16 cellular contexts compared by ENCODE assay signal in the genomic region with DNA sequence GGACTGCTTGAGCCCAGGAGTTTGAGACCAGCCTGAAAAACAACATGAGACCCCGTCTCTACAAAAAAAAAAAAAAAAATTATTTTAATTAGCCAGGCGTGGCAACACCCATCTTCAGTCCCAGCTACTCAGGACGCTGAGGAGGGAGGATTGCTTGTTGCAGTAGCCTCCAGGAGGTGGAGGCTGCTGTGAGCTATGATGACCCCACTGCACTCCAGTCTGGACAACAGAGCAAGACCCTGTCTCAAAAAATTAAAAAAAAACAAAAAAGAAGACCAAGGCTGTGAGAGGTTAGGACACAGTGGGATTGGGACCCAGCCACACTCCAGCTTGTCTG. TPM values are rescaled to one million over a fixed set of nuclear protein-coding genes. Genes with fewer than 3 reads are reported as not detected.
DNase-seq lines count a peak whose midpoint lies in the region; ATAC-seq and TF ChIP-seq lines count a peak whose summit lies in the region.
"Had no signal": no experiment of that assay in that cellular context is flagged by ENCODE, and none has a peak within 500 bp of the region (broad histone marks: within the 10 kb centered on the region; RNA-seq: fewer than 3 reads in every experiment).

No MANE protein-coding gene starts in this region.

- no peak for DNase-seq in CD4-positive, CD25-positive, alpha-beta regulatory T cell
- DNase-seq in HCT116 (ENCODE audit: low read depth, low spot score) (no peak), progenitor cell of endocrine pancreas (ENCODE audit: low spot score, unreplicated experiment) (no peak), GF-D8 (lab: John Stamatoyannopoulos, UW) (no peak), GOT3 (lab: John Stamatoyannopoulos, UW) (no peak)
- DNase-seq in central memory CD8-positive, alpha-beta T cell (ENCODE audit: low spot score in 2 of 2), result no peak
- DNase-seq in activated naive CD4-positive, alpha-beta T cell treated with anti-CD3 and anti-CD28 coated beads, Interleukin-2, amount 50 U/mL, for 72 hours (ENCODE audit: low spot score in 2 of 2), result no peak
- DNase-seq: DMS 273 treated with DMSO at 0.1 percent for 48 hours, GDM1, NCI-H446, NCI-H774, SW 1271 had no signal

- TF ChIP-seq RAD21 in HCT116 (IDR thresholded peaks at IDR 0.05; ENCODE audit: low read depth), result no peak

- no peak overlapping the region for H2AFZ ChIP-seq in HCT116 (ENCODE audit: low read depth, low read length, poor library complexity, severe bottlenecking)

- H3K36me3 ChIP-seq in CD4-positive, CD25-positive, alpha-beta regulatory T cell (ENCODE audit: control insufficient read depth, insufficient read depth, low read length), result no peaks in the 10 kb centered on the region
- no peaks in the 10 kb centered on the region for H3K36me3 ChIP-seq in HCT116 (ENCODE audit: control insufficient read depth in 1 of 2, insufficient read depth in 2 of 2, low read length in 2 of 2)

- no peak for ATAC-seq in CD4-positive, CD25-positive, alpha-beta regulatory T cell (ENCODE audit: low read depth in 2 of 2)
- ATAC-seq in HCT116, result no peak
- ATAC-seq in central memory CD8-positive, alpha-beta T cell (replicated peaks; ENCODE audit: extremely low read depth, poor library complexity, severe bottlenecking), result no peak
- no peak for ATAC-seq in activated naive CD4-positive, alpha-beta T cell treated with anti-CD3 and anti-CD28 coated beads, Interleukin-2, amount 50 U/mL, for 72 hours

- H3K9me3 ChIP-seq in CD4-positive, CD25-positive, alpha-beta regulatory T cell (ENCODE audit: control insufficient read depth in 2 of 2, low read length in 2 of 2), result no peaks in the 10 kb centered on the region
- no peaks in the 10 kb centered on the region for H3K9me3 ChIP-seq in HCT116 (ENCODE audit: control insufficient read depth in 1 of 2, insufficient read depth in 1 of 2, low read depth in 1 of 2, low read length in 2 of 2)

- no TSS peak for BruUV-seq in HCT116 (replicated peaks; lab: Mats Ljungman, UMichigan)

- H3K36me3 Mint-ChIP-seq in CD4-positive, CD25-positive, alpha-beta regulatory T cell, result no peaks in the 10 kb centered on the region
- peaks cover 10% of the 10 kb centered on the region for H3K36me3 Mint-ChIP-seq in central memory CD8-positive, alpha-beta T cell (ENCODE audit: insufficient read depth)
- H3K36me3 Mint-ChIP-seq in progenitor cell of endocrine pancreas (ENCODE audit: insufficient read depth), result no peaks in the 10 kb centered on the region
- no peaks in the 10 kb centered on the region for H3K36me3 Mint-ChIP-seq in activated naive CD4-positive, alpha-beta T cell treated with anti-CD3 and anti-CD28 coated beads, Interleukin-2, amount 50 U/mL, for 72 hours

- no peaks in the 10 kb centered on the region for H3K9me2 ChIP-seq in HCT116 (ENCODE audit: insufficient read depth)

- H3K4me1 ChIP-seq in CD4-positive, CD25-positive, alpha-beta regulatory T cell (ENCODE audit: control insufficient read depth, insufficient read depth, low read length, poor library complexity, severe bottlenecking), result peaks cover 57% of the 10 kb centered on the region
- peaks cover 25 to 38% of the 10 kb centered on the region in 2 experiments for H3K4me1 ChIP-seq in HCT116 (ENCODE audit: control insufficient read depth in 1 of 2, insufficient read depth in 2 of 2, low read length in 2 of 2)

- H4K20me1 ChIP-seq in HCT116 (ENCODE audit: insufficient read depth), result no peaks in the 10 kb centered on the region

- intact Hi-C loops in HCT116 (cut with micrococcal nuclease), result no loop called here

- no peaks in the 10 kb centered on the region for H3K9me3 Mint-ChIP-seq in CD4-positive, CD25-positive, alpha-beta regulatory T cell
- H3K9me3 Mint-ChIP-seq in central memory CD8-positive, alpha-beta T cell, result no peaks in the 10 kb centered on the region
- H3K9me3 Mint-ChIP-seq in progenitor cell of endocrine pancreas (ENCODE audit: low read depth), result no peaks in the 10 kb centered on the region
- H3K9me3 Mint-ChIP-seq in activated naive CD4-positive, alpha-beta T cell treated with anti-CD3 and anti-CD28 coated beads, Interleukin-2, amount 50 U/mL, for 72 hours, result no peaks in the 10 kb centered on the region

- no peak overlapping the region for H3K4me3 ChIP-seq in CD4-positive, CD25-positive, alpha-beta regulatory T cell (ENCODE audit: low read depth, low read length)
- H3K4me3 ChIP-seq in HCT116 (replicated peaks in 1 of 2; ENCODE audit: low read depth in 1 of 2, low read length in 2 of 2), result no peak overlapping the region

- no peak overlapping the region for H3K27ac Mint-ChIP-seq in CD4-positive, CD25-positive, alpha-beta regulatory T cell
- H3K27ac Mint-ChIP-seq in central memory CD8-positive, alpha-beta T cell (ENCODE audit: low read depth), result no peak overlapping the region
- peak overlapping the region; percentile 62 for H3K27ac Mint-ChIP-seq in progenitor cell of endocrine pancreas
- H3K27ac Mint-ChIP-seq in activated naive CD4-positive, alpha-beta T cell treated with anti-CD3 and anti-CD28 coated beads, Interleukin-2, amount 50 U/mL, for 72 hours, result no peak overlapping the region

- no peaks in the 10 kb centered on the region for H3K79me2 ChIP-seq in HCT116 (ENCODE audit: insufficient read depth, low read length)

- POLR2A ChIA-PET in HCT116 (lab: Charles Lee), result no interaction called here

- RAD21 ChIA-PET in HCT116 (lab: Charles Lee; ENCODE audit: low non-redundant PET in 1 of 2, low total read pairs in 2 of 2, uncharacterized antibody in 2 of 2, unreplicated experiment in 2 of 2), result no interaction called here

- no peaks in the 10 kb centered on the region for H3K27me3 ChIP-seq in CD4-positive, CD25-positive, alpha-beta regulatory T cell (ENCODE audit: control insufficient read depth, insufficient read depth, low read length)
- H3K27me3 ChIP-seq in HCT116 (ENCODE audit: insufficient read depth, low read length), result no peaks in the 10 kb centered on the region

- TF ChIP-seq CTCF in HCT116 (IDR thresholded peaks at IDR 0.05 in 2 of 3, conservative IDR thresholded peaks at IDR 0.05 in 1 of 3; ENCODE audit: borderline replicate concordance in 1 of 3, insufficient read depth in 1 of 3, low read depth in 2 of 3, low read length in 2 of 3), result no peak
- TF ChIP-seq CTCF in progenitor cell of endocrine pancreas (IDR thresholded peaks at IDR 0.05; ENCODE audit: unreplicated experiment), result no peak

- CTCF ChIA-PET in HCT116 (lab: Charles Lee), result interaction anchor here (0.6 to 1.6 kb wide), 3 partner anchors 15 to 98 kb away, joined by 3 to 5 read pairs (median 3); no protein-coding TSS in a partner anchor

- H3K4me3 Mint-ChIP-seq in CD4-positive, CD25-positive, alpha-beta regulatory T cell, result peak overlapping the region in 3 of 4 donors; percentile 32 to 54 (median 46)
- H3K4me3 Mint-ChIP-seq in central memory CD8-positive, alpha-beta T cell, result peak overlapping the region; percentile 78
- no peak overlapping the region for H3K4me3 Mint-ChIP-seq in progenitor cell of endocrine pancreas (ENCODE audit: low read depth)

- H3K4me2 ChIP-seq in HCT116 (ENCODE audit: low read length), result peak overlapping the region; percentile 46

- peaks cover under 1 to 74% (median 31%) of the 10 kb centered on the region in 4 donors for H3K4me1 Mint-ChIP-seq in CD4-positive, CD25-positive, alpha-beta regulatory T cell
- peaks cover 19% of the 10 kb centered on the region for H3K4me1 Mint-ChIP-seq in central memory CD8-positive, alpha-beta T cell
- H3K4me1 Mint-ChIP-seq in progenitor cell of endocrine pancreas (ENCODE audit: low read depth), result peaks cover 6% of the 10 kb centered on the region

- H3K27ac ChIP-seq in CD4-positive, CD25-positive, alpha-beta regulatory T cell (ENCODE audit: insufficient read depth, low read length, poor library complexity, severe bottlenecking), result no peak overlapping the region
- H3K27ac ChIP-seq in HCT116 (ENCODE audit: low read depth, low read length), result no peak overlapping the region
- H3K27ac ChIP-seq: HL-60 had no signal

- no peak overlapping the region for H3K9ac ChIP-seq in HCT116 (ENCODE audit: low read length)

- no peak for TF ChIP-seq POLR2A in HCT116 (IDR thresholded peaks at IDR 0.05; ENCODE audit: borderline replicate concordance, extremely low read depth, insufficient read depth, insufficient read length)

- no peaks in the 10 kb centered on the region for H3K27me3 Mint-ChIP-seq in CD4-positive, CD25-positive, alpha-beta regulatory T cell
- no peaks in the 10 kb centered on the region for H3K27me3 Mint-ChIP-seq in central memory CD8-positive, alpha-beta T cell
- H3K27me3 Mint-ChIP-seq in progenitor cell of endocrine pancreas, result peaks cover 40% of the 10 kb centered on the region
- H3K27me3 Mint-ChIP-seq: B cell had no signal

RNA-seq across cellular contexts. Expression of a gene that starts 1.3 kb away (rescaled TPM):
- 10.4 TPM for total RNA-seq in CD4-positive, CD25-positive, alpha-beta regulatory T cell
- 10 to 100 TPM; 13.5 to 17.4 (median 16.5) TPM for polyA plus RNA-seq in CD4-positive, CD25-positive, alpha-beta regulatory T cell
- total RNA-seq in HCT116 (2021; ENCODE audit: unreplicated experiment), result 2.2 TPM
- polyA plus RNA-seq in HCT116 (2012), result 1.8 and 2.3 TPM in 2 replicates
- 1.2 and 1.9 TPM in 2 replicates for total RNA-seq in progenitor cell of endocrine pancreas
- 1 to 10 TPM; 5.4 to 6.4 TPM for total RNA-seq in activated naive CD4-positive, alpha-beta T cell treated with anti-CD3 and anti-CD28 coated beads, Interleukin-2, amount 50 U/mL, for 72 hours
- total RNA-seq: SK-MEL-5 had no signal

RNA-seq across cellular contexts. Expression of a gene that starts 18.6 kb away (rescaled TPM):
- total RNA-seq in CD4-positive, CD25-positive, alpha-beta regulatory T cell, result 420 TPM
- polyA plus RNA-seq in CD4-positive, CD25-positive, alpha-beta regulatory T cell, result 100 to 1,000 TPM in 1 of 4 donors, 10 to 100 TPM in 3; 63.6 to 118 (median 97.3) TPM
- total RNA-seq in HCT116 (2021; ENCODE audit: unreplicated experiment) (39.4 TPM), progenitor cell of endocrine pancreas (19.4 and 21.5 TPM in 2 replicates)
- 21.5 and 22.1 TPM in 2 replicates for polyA plus RNA-seq in HCT116 (2012)
- total RNA-seq in activated naive CD4-positive, alpha-beta T cell treated with anti-CD3 and anti-CD28 coated beads, Interleukin-2, amount 50 U/mL, for 72 hours, result 10 to 100 TPM; 47.5 to 82.5 TPM

RNA-seq across cellular contexts. Expression of a gene that starts 18.7 kb away (rescaled TPM):
- 26.0 TPM for total RNA-seq in CD4-positive, CD25-positive, alpha-beta regulatory T cell
- polyA plus RNA-seq in CD4-positive, CD25-positive, alpha-beta regulatory T cell, result 10 to 100 TPM; 11.8 to 14.0 (median 12.6) TPM
- 71.3 TPM for total RNA-seq in HCT116 (2021; ENCODE audit: unreplicated experiment)
- 40.4 and 63.0 TPM in 2 replicates for polyA plus RNA-seq in HCT116 (2012)
- total RNA-seq in progenitor cell of endocrine pancreas, result 17.2 and 18.2 TPM in 2 replicates
- total RNA-seq in activated naive CD4-positive, alpha-beta T cell treated with anti-CD3 and anti-CD28 coated beads, Interleukin-2, amount 50 U/mL, for 72 hours, result 10 to 100 TPM; 32.2 to 35.5 TPM

RNA-seq across cellular contexts. Expression of a gene that starts 24.8 kb away (rescaled TPM):
- total RNA-seq in CD4-positive, CD25-positive, alpha-beta regulatory T cell, result 59.7 TPM
- polyA plus RNA-seq in CD4-positive, CD25-positive, alpha-beta regulatory T cell, result 10 to 100 TPM; 19.6 to 27.8 (median 21.9) TPM
- 119 TPM for total RNA-seq in HCT116 (2021; ENCODE audit: unreplicated experiment)
- polyA plus RNA-seq in HCT116 (2012), result 97.0 and 141 TPM in 2 replicates
- 78.1 and 78.5 TPM in 2 replicates for total RNA-seq in progenitor cell of endocrine pancreas
- 10 to 100 TPM; 91.6 to 96.1 TPM for total RNA-seq in activated naive CD4-positive, alpha-beta T cell treated with anti-CD3 and anti-CD28 coated beads, Interleukin-2, amount 50 U/mL, for 72 hours

RNA-seq across cellular contexts. Expression of a gene that starts 36.8 kb away (rescaled TPM):
- 351 TPM for total RNA-seq in CD4-positive, CD25-positive, alpha-beta regulatory T cell
- 100 to 1,000 TPM; 707 to 964 (median 782) TPM for polyA plus RNA-seq in CD4-positive, CD25-positive, alpha-beta regulatory T cell
- 321 TPM for total RNA-seq in HCT116 (2021; ENCODE audit: unreplicated experiment)
- polyA plus RNA-seq in HCT116 (2012), result 329 and 359 TPM in 2 replicates
- total RNA-seq in progenitor cell of endocrine pancreas, result 111 and 112 TPM in 2 replicates
- total RNA-seq in activated naive CD4-positive, alpha-beta T cell treated with anti-CD3 and anti-CD28 coated beads, Interleukin-2, amount 50 U/mL, for 72 hours, result 100 to 1,000 TPM; 112 to 267 TPM
- total RNA-seq: H4 had no signal
